ENCODE assay signal across 17 cellular contexts in genomic region chr15:80825361-80826030, GRCh38. TPM values are rescaled to one million over a fixed set of nuclear protein-coding genes. Genes with fewer than 3 reads are reported as not detected.
DNase-seq lines count a peak whose midpoint lies in the region; ATAC-seq and TF ChIP-seq lines count a peak whose summit lies in the region.
"Had no signal": no experiment of that assay in that cellular context is flagged by ENCODE, and none has a peak within 500 bp of the region (broad histone marks: within the 10 kb centered on the region; RNA-seq: fewer than 3 reads in every experiment).

No MANE protein-coding gene starts in this region.

- peak; percentile 47 for DNase-seq in BJ (ENCODE audit: low read depth)
- DNase-seq in M059J (ENCODE audit: low read depth): peak; percentile 51
- DNase-seq in astrocyte of the spinal cord (ENCODE audit: low read depth, low spot score): peak; percentile 77
- DNase-seq in mucosa of gallbladder (ENCODE audit: low spot score): peak; percentile 34
- no peak for DNase-seq in H7
- DNase-seq in superior temporal gyrus (ENCODE audit: extremely low spot score): no peak
- no peak for DNase-seq in activated naive CD4-positive, alpha-beta T cell treated with anti-CD3 and anti-CD28 coated beads for 36 hours
- DNase-seq: activated naive CD4-positive, alpha-beta T cell; CD8-positive, alpha-beta T cell; nephron progenitor cell; PC-3; stimulated activated naive B cell treated with anti-CD40 and anti-IgM and Interleukin-4, amounts not matched to agents 10 μg/mL and 1 μg/mL and 100 μg/mL, for 72 hours; uterus had no signal

- H3K9me3 Mint-ChIP-seq in activated naive CD4-positive, alpha-beta T cell treated with anti-CD3 and anti-CD28 coated beads for 36 hours: no peaks in the 10 kb centered on the region
- H3K9me3 Mint-ChIP-seq: CD8-positive, alpha-beta T cell; nephron progenitor cell had no signal

- H3K4me3 Mint-ChIP-seq in activated naive CD4-positive, alpha-beta T cell treated with anti-CD3 and anti-CD28 coated beads for 36 hours: no peak overlapping the region
- H3K4me3 Mint-ChIP-seq: CD8-positive, alpha-beta T cell; nephron progenitor cell; stimulated activated naive B cell treated with anti-CD40 and anti-IgM and Interleukin-4, amounts not matched to agents 10 μg/mL and 1 μg/mL and 100 μg/mL, for 72 hours; WTC11 had no signal

- no peaks in the 10 kb centered on the region for H3K27me3 Mint-ChIP-seq in activated naive CD4-positive, alpha-beta T cell treated with anti-CD3 and anti-CD28 coated beads for 36 hours (ENCODE audit: low read depth)

- no peak for ATAC-seq in GM21825 (IDR thresholded peaks at IDR 0.05; ENCODE audit: unreplicated experiment)
- ATAC-seq: CD8-positive, alpha-beta T cell; PC-3; stimulated activated naive B cell treated with anti-CD40 and anti-IgM and Interleukin-4, amounts not matched to agents 10 μg/mL and 1 μg/mL and 100 μg/mL, for 72 hours; WTC11 had no signal

- H3K4me3 ChIP-seq in BJ (ENCODE audit: low read depth, low read length) (no peak overlapping the region), astrocyte of the spinal cord (ENCODE audit: low read depth, low read length) (no peak overlapping the region), H7 (ENCODE audit: insufficient read depth, low read depth, low read length) (no peak overlapping the region)
- H3K4me3 ChIP-seq: HAP-1, uterus had no signal

- H3K27me3 ChIP-seq in BJ (ENCODE audit: control insufficient read depth, insufficient read depth, low read length) (no peaks in the 10 kb centered on the region), H7 (ENCODE audit: control insufficient read depth, insufficient read depth, low read length) (no peaks in the 10 kb centered on the region)
- H3K27me3 ChIP-seq: uterus had no signal

- TF ChIP-seq CTCF in BJ (IDR thresholded peaks at IDR 0.05; ENCODE audit: insufficient read depth, low read depth, low read length) (no peak), astrocyte of the spinal cord (IDR thresholded peaks at IDR 0.05; ENCODE audit: low read depth, low read length) (no peak)

- CTCF ChIA-PET in BJ (lab: Yijun Ruan, JAX): interaction anchor here (1.0 kb wide), 1 partner anchor 9 kb away, joined by 4 read pairs; no protein-coding TSS in a partner anchor
- CTCF ChIA-PET in activated naive CD4-positive, alpha-beta T cell treated with anti-CD3 and anti-CD28 coated beads for 36 hours (lab: Charles Lee): no interaction called here

- intact Hi-C loops in activated naive CD4-positive, alpha-beta T cell treated with anti-CD3 and anti-CD28 coated beads for 36 hours (cut with micrococcal nuclease): no loop called here

- H3K4me1 Mint-ChIP-seq in activated naive CD4-positive, alpha-beta T cell treated with anti-CD3 and anti-CD28 coated beads for 36 hours (ENCODE audit: low read depth): no peaks in the 10 kb centered on the region
- H3K4me1 Mint-ChIP-seq: nephron progenitor cell had no signal

- no peak overlapping the region for H3K27ac Mint-ChIP-seq in activated naive CD4-positive, alpha-beta T cell treated with anti-CD3 and anti-CD28 coated beads for 36 hours
- H3K27ac Mint-ChIP-seq: CD8-positive, alpha-beta T cell; nephron progenitor cell; stimulated activated naive B cell treated with anti-CD40 and anti-IgM and Interleukin-4, amounts not matched to agents 10 μg/mL and 1 μg/mL and 100 μg/mL, for 72 hours; WTC11 had no signal

- in situ Hi-C loops in astrocyte of the spinal cord (cut with HindIII; ENCODE audit: low sequenced_read_pairs): no loop called here

- H3K36me3 ChIP-seq in BJ (ENCODE audit: control insufficient read depth, insufficient read depth, low read length) (peaks cover 49% of the 10 kb centered on the region), H7 (replicated peaks; ENCODE audit: control insufficient read depth, insufficient read depth, low read length) (no peaks in the 10 kb centered on the region)
- H3K36me3 ChIP-seq: HAP-1, uterus had no signal

- no peaks in the 10 kb centered on the region for H3K36me3 Mint-ChIP-seq in activated naive CD4-positive, alpha-beta T cell treated with anti-CD3 and anti-CD28 coated beads for 36 hours (ENCODE audit: low read depth)
- H3K36me3 Mint-ChIP-seq: CD8-positive, alpha-beta T cell; stimulated activated naive B cell treated with anti-CD40 and anti-IgM and Interleukin-4, amounts not matched to agents 10 μg/mL and 1 μg/mL and 100 μg/mL, for 72 hours; WTC11 had no signal

- POLR2A ChIA-PET in BJ (lab: Charles Lee): no interaction called here

RNA-seq across cellular contexts. Expression of gene CEMIP, which starts 46.3 kb away (rescaled TPM):
- polyA plus RNA-seq in BJ (2011; rRNA removed): 497 and 725 TPM in 2 replicates
- 369 and 383 TPM in 2 replicates for polyA minus RNA-seq in BJ (2011; rRNA and poly(A)+ RNA removed)
- 2.1 and 4.0 TPM in 2 replicates for total RNA-seq in M059J (2014; rRNA removed; shearing (Covaris generic))
- 1.6 TPM for total RNA-seq in mucosa of gallbladder
- 0.03 TPM in 1 of 2 replicates, not detected in the other for total RNA-seq in H7 (2014; rRNA removed; shearing (Covaris generic))
- not detected for total RNA-seq in activated naive CD4-positive, alpha-beta T cell treated with anti-CD3 and anti-CD28 coated beads for 36 hours
- total RNA-seq: CD8-positive, alpha-beta T cell; endothelial cell of umbilical vein had no signal

Comparison
In these comparisons a context has a peak if more than half of its experiments do, and no peak if none do; other contexts are left out.
1. DNase-seq: peak in BJ (single experiment), M059J (single experiment), astrocyte of the spinal cord (single experiment) and mucosa of gallbladder (single experiment); none in H7 (single experiment), superior temporal gyrus (single experiment) and activated naive CD4-positive, alpha-beta T cell treated with anti-CD3 and anti-CD28 coated beads for 36 hours (single experiment).